In genomic region chr10:90871279-90871760, GRCh38 we compare ENCODE assay signal across 2 cellular contexts.
A peak's percentile ranks its signal among the peaks of the same experiment; 100 is the strongest.
TF ChIP-seq lines count a peak whose summit lies in the region.

No MANE protein-coding gene starts in this region.

TF ChIP-seq in GM12891, 5 proteins besides CTCF, POLR2A, EP300 and RAD21:
- TF ChIP-seq PAX5 (IDR thresholded peaks at IDR 0.05; ENCODE audit: insufficient read depth, low read length, severe bottlenecking) (no peak), TAF1 (IDR thresholded peaks at IDR 0.05; ENCODE audit: low read depth, low read length) (no peak), POLR2AphosphoS5 (IDR thresholded peaks at IDR 0.05; ENCODE audit: low read depth, low read length) (no peak), POU2F2 (IDR thresholded peaks at IDR 0.05; ENCODE audit: low read depth, low read length) (no peak), SPI1 (IDR thresholded peaks at IDR 0.05; ENCODE audit: low read depth, low read length) (no peak)

TF ChIP-seq in HEK293, 187 proteins besides CTCF, POLR2A, EP300 and RAD21 (continues in another document):
- no peak for TF ChIP-seq ZNF133 (tag by site-specific recombination; IDR thresholded peaks at IDR 0.05)
- TF ChIP-seq, protein P1, sequence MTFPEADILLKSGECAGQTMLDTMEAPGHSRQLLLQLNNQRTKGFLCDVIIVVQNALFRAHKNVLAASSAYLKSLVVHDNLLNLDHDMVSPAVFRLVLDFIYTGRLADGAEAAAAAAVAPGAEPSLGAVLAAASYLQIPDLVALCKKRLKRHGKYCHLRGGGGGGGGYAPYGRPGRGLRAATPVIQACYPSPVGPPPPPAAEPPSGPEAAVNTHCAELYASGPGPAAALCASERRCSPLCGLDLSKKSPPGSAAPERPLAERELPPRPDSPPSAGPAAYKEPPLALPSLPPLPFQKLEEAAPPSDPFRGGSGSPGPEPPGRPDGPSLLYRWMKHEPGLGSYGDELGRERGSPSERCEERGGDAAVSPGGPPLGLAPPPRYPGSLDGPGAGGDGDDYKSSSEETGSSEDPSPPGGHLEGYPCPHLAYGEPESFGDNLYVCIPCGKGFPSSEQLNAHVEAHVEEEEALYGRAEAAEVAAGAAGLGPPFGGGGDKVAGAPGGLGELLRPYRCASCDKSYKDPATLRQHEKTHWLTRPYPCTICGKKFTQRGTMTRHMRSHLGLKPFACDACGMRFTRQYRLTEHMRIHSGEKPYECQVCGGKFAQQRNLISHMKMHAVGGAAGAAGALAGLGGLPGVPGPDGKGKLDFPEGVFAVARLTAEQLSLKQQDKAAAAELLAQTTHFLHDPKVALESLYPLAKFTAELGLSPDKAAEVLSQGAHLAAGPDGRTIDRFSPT (tag by site-specific recombination; IDR thresholded peaks at IDR 0.05): no peak
- TF ChIP-seq ZXDB (tag by site-specific recombination; IDR thresholded peaks at IDR 0.05): no peak
- no peak for TF ChIP-seq ZNF776 (tag by site-specific recombination; IDR thresholded peaks at IDR 0.05; ENCODE audit: borderline replicate concordance)
- TF ChIP-seq, protein P2, sequence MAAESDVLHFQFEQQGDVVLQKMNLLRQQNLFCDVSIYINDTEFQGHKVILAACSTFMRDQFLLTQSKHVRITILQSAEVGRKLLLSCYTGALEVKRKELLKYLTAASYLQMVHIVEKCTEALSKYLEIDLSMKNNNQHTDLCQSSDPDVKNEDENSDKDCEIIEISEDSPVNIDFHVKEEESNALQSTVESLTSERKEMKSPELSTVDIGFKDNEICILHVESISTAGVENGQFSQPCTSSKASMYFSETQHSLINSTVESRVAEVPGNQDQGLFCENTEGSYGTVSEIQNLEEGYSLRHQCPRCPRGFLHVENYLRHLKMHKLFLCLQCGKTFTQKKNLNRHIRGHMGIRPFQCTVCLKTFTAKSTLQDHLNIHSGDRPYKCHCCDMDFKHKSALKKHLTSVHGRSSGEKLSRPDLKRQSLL (tag by site-specific recombination; IDR thresholded peaks at IDR 0.05): peak; percentile 72
- no peak for TF ChIP-seq ZNF2 (tag by site-specific recombination; IDR thresholded peaks at IDR 0.05)
- peak; percentile 13; the same call in 1 of the 2 replicates for TF ChIP-seq ZNF660 (tag by site-specific recombination; IDR thresholded peaks at IDR 0.05)
- TF ChIP-seq ZNF138 (tag by site-specific recombination; IDR thresholded peaks at IDR 0.05; ENCODE audit: borderline replicate concordance): no peak
- no peak for TF ChIP-seq ZNF202 (tag by site-specific recombination; IDR thresholded peaks at IDR 0.05; ENCODE audit: borderline replicate concordance)
- no peak for TF ChIP-seq ZNF544 (tag by site-specific recombination; IDR thresholded peaks at IDR 0.05)
- TF ChIP-seq ZBTB49 (tag by site-specific recombination; IDR thresholded peaks at IDR 0.05; ENCODE audit: low read depth): no peak
- no peak for TF ChIP-seq ZNF266 (tag by site-specific recombination; IDR thresholded peaks at IDR 0.05; ENCODE audit: low read depth)
- no peak for TF ChIP-seq ZNF140 (tag by site-specific recombination; IDR thresholded peaks at IDR 0.05)
- peak; percentile 23; the same call in 1 of the 2 replicates for TF ChIP-seq ZNF629 (tag by site-specific recombination; IDR thresholded peaks at IDR 0.05)
- 0 out of 2 replicates have a peak, but pooled peaks have one; percentile 36 for TF ChIP-seq ZNF341 (tag by site-specific recombination; IDR thresholded peaks at IDR 0.05; ENCODE audit: low read depth)
- TF ChIP-seq ZNF707 (tag by site-specific recombination; IDR thresholded peaks at IDR 0.05): no peak
- no peak for TF ChIP-seq ZEB2 (tag by site-specific recombination; IDR thresholded peaks at IDR 0.05)
- TF ChIP-seq ZNF664 (tag by site-specific recombination; IDR thresholded peaks at IDR 0.05): no peak
- no peak for TF ChIP-seq KLF1 (tag by site-specific recombination; IDR thresholded peaks at IDR 0.05)
- TF ChIP-seq ZNF223 (tag by site-specific recombination; IDR thresholded peaks at IDR 0.05): no peak
- TF ChIP-seq ZNF670 (tag by site-specific recombination; IDR thresholded peaks at IDR 0.05; ENCODE audit: low read depth): no peak
- no peak for TF ChIP-seq ZNF837 (tag by site-specific recombination; IDR thresholded peaks at IDR 0.05)
- TF ChIP-seq, protein P3, sequence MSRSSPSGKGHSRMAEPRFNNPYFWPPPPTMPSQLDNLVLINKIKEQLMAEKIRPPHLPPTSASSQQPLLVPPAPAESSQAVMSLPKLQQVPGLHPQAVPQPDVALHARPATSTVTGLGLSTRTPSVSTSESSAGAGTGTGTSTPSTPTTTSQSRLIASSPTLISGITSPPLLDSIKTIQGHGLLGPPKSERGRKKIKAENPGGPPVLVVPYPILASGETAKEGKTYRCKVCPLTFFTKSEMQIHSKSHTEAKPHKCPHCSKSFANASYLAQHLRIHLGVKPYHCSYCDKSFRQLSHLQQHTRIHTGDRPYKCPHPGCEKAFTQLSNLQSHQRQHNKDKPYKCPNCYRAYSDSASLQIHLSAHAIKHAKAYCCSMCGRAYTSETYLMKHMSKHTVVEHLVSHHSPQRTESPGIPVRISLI (tag by site-specific recombination; IDR thresholded peaks at IDR 0.05): no peak
- peak; percentile 70 for TF ChIP-seq ZNF654 (tag by site-specific recombination; IDR thresholded peaks at IDR 0.05; ENCODE audit: low read depth)
- no peak for TF ChIP-seq ZNF626 (tag by site-specific recombination; IDR thresholded peaks at IDR 0.05)
- TF ChIP-seq ELK4 (IDR thresholded peaks at IDR 0.05; ENCODE audit: borderline replicate concordance, low read depth, low read length): no peak
- TF ChIP-seq KLF10 (tag by site-specific recombination; IDR thresholded peaks at IDR 0.05): no peak
- TF ChIP-seq ZFP69B (tag by site-specific recombination; IDR thresholded peaks at IDR 0.05): no peak
- peak; percentile 22; the same call in 1 of the 2 replicates for TF ChIP-seq MZF1 (tag by site-specific recombination; IDR thresholded peaks at IDR 0.05; ENCODE audit: borderline replicate concordance)
- peak; percentile 95 for TF ChIP-seq ZNF335 (tag by site-specific recombination; conservative IDR thresholded peaks at IDR 0.05)
- no peak for TF ChIP-seq ZBTB10 (tag by site-specific recombination; IDR thresholded peaks at IDR 0.05)
- TF ChIP-seq ZFP41 (tag by site-specific recombination; IDR thresholded peaks at IDR 0.05; ENCODE audit: borderline replicate concordance): no peak
- TF ChIP-seq ZNF302 (tag by site-specific recombination; IDR thresholded peaks at IDR 0.05; ENCODE audit: low read depth): no peak
- no peak for TF ChIP-seq MYNN (tag by site-specific recombination; IDR thresholded peaks at IDR 0.05; ENCODE audit: borderline replicate concordance)
- peak; percentile 18; the same call in 1 of the 2 replicates for TF ChIP-seq ZBTB21 (tag by site-specific recombination; IDR thresholded peaks at IDR 0.05)
- TF ChIP-seq TRIM28 (IDR thresholded peaks at IDR 0.05; ENCODE audit: borderline replicate concordance, low read length): no peak; the same call in 1 of the 2 replicates
- no peak for TF ChIP-seq ZNF18 (tag by site-specific recombination; IDR thresholded peaks at IDR 0.05)
- no peak for TF ChIP-seq YY2 (tag by site-specific recombination; IDR thresholded peaks at IDR 0.05)
- TF ChIP-seq GFI1B (tag by site-specific recombination; IDR thresholded peaks at IDR 0.05): no peak
- no peak for TF ChIP-seq ZNF404 (tag by site-specific recombination; IDR thresholded peaks at IDR 0.05)
- TF ChIP-seq ZNF473 (tag by site-specific recombination; IDR thresholded peaks at IDR 0.05): no peak
- no peak for TF ChIP-seq ZNF501 (tag by site-specific recombination; IDR thresholded peaks at IDR 0.05)
- no peak for TF ChIP-seq ZNF112 (tag by site-specific recombination; IDR thresholded peaks at IDR 0.05)
- no peak for TF ChIP-seq ZNF121 (tag by site-specific recombination; IDR thresholded peaks at IDR 0.05)
- TF ChIP-seq ZNF791 (tag by site-specific recombination; IDR thresholded peaks at IDR 0.05): no peak
- TF ChIP-seq ZNF561 (tag by site-specific recombination; IDR thresholded peaks at IDR 0.05; ENCODE audit: borderline replicate concordance): 0 out of 2 replicates have a peak, but pooled peaks have one; percentile 22
- TF ChIP-seq GLIS1 (tag by site-specific recombination; IDR thresholded peaks at IDR 0.05): no peak
- no peak for TF ChIP-seq ZNF747 (tag by site-specific recombination; IDR thresholded peaks at IDR 0.05)
- no peak for TF ChIP-seq ATF2 (tag by site-specific recombination; IDR thresholded peaks at IDR 0.05; ENCODE audit: low read depth)
- TF ChIP-seq FEZF1 (tag by site-specific recombination; IDR thresholded peaks at IDR 0.05): no peak
- no peak for TF ChIP-seq ZFP37 (tag by site-specific recombination; IDR thresholded peaks at IDR 0.05)
- no peak for TF ChIP-seq ZNF600 (tag by site-specific recombination; IDR thresholded peaks at IDR 0.05)
- no peak for TF ChIP-seq ZNF350 (tag by site-specific recombination; IDR thresholded peaks at IDR 0.05)
- no peak for TF ChIP-seq ZNF521 (tag by site-specific recombination; IDR thresholded peaks at IDR 0.05)
- TF ChIP-seq ZNF146 (tag by site-specific recombination; IDR thresholded peaks at IDR 0.05): no peak
- no peak for TF ChIP-seq ZNF398 (tag by site-specific recombination; IDR thresholded peaks at IDR 0.05)
